8 cellular contexts compared by ENCODE assay signal in genomic region chr3:71416868-71417267, GRCh38.
A peak's percentile ranks its signal among the peaks of the same experiment; 100 is the strongest.
DNase-seq lines count a peak whose midpoint lies in the region; ATAC-seq and TF ChIP-seq lines count a peak whose summit lies in the region.

No MANE protein-coding gene starts in this region.

- peaks cover 80% of the 10 kb centered on the region for H3K79me2 ChIP-seq in GM23248 (ENCODE audit: insufficient read depth)

- H3K27ac ChIP-seq in endodermal cell (ENCODE audit: low read depth, low read length) (no peak overlapping the region), GM23248 (no peak overlapping the region)

- H3K9me3 Mint-ChIP-seq in activated T-cell treated with anti-CD3 and anti-CD28 coated beads, Interleukin-2, amount 50 U/mL, for 24 hours = no peaks in the 10 kb centered on the region
- H3K9me3 Mint-ChIP-seq in endodermal cell = no peaks in the 10 kb centered on the region
- H3K9me3 Mint-ChIP-seq in stimulated activated naive B cell treated with anti-CD40 and anti-IgM and Interleukin-4, amounts not matched to agents 10 μg/mL and 1 μg/mL and 100 μg/mL, for 72 hours = no peaks in the 10 kb centered on the region

- no peaks in the 10 kb centered on the region for H3K9me2 ChIP-seq in GM23248 (ENCODE audit: insufficient read depth)

- no peak overlapping the region for H2AFZ ChIP-seq in GM23248

- H4K20me1 ChIP-seq in GM23248 (ENCODE audit: insufficient read depth) = no peaks in the 10 kb centered on the region

- DNase-seq in activated T-cell treated with anti-CD3 and anti-CD28 coated beads, Interleukin-2, amount 50 U/mL, for 24 hours = no peak
- DNase-seq in activated T-cell treated with anti-CD3 and anti-CD28 coated beads, Interleukin-2, amount 50 U/mL, for 48 hours = no peak
- DNase-seq in RKO (ENCODE audit: low spot score) (peak; percentile 20), endodermal cell (peak; percentile 79), putamen (ENCODE audit: low spot score) (no peak), medulla oblongata (ENCODE audit: extremely low spot score) (no peak), GM23248 (no peak)
- DNase-seq in stimulated activated naive B cell treated with anti-CD40 and anti-IgM and Interleukin-4, amounts not matched to agents 10 μg/mL and 1 μg/mL and 100 μg/mL, for 72 hours = no peak

- no peaks in the 10 kb centered on the region for H3F3A ChIP-seq in GM23248 (ENCODE audit: insufficient read depth)

- peak overlapping the region; percentile 15 for H3K27ac Mint-ChIP-seq in activated T-cell treated with anti-CD3 and anti-CD28 coated beads, Interleukin-2, amount 50 U/mL, for 24 hours
- no peak overlapping the region for H3K27ac Mint-ChIP-seq in endodermal cell
- peak overlapping the region; percentile 14 for H3K27ac Mint-ChIP-seq in stimulated activated naive B cell treated with anti-CD40 and anti-IgM and Interleukin-4, amounts not matched to agents 10 μg/mL and 1 μg/mL and 100 μg/mL, for 72 hours

- H3K4me3 ChIP-seq in endodermal cell (ENCODE audit: low read length) = no peak overlapping the region
- no peak overlapping the region for H3K4me3 ChIP-seq in GM23248

- H3K36me3 Mint-ChIP-seq in activated T-cell treated with anti-CD3 and anti-CD28 coated beads, Interleukin-2, amount 50 U/mL, for 24 hours (ENCODE audit: low read depth) = no peaks in the 10 kb centered on the region
- H3K36me3 Mint-ChIP-seq in endodermal cell (ENCODE audit: low read depth) = no peaks in the 10 kb centered on the region
- peaks cover 0 to 3% of the 10 kb centered on the region in 2 donors for H3K36me3 Mint-ChIP-seq in stimulated activated naive B cell treated with anti-CD40 and anti-IgM and Interleukin-4, amounts not matched to agents 10 μg/mL and 1 μg/mL and 100 μg/mL, for 72 hours

- H3K36me3 ChIP-seq in endodermal cell (ENCODE audit: control insufficient read depth, insufficient read depth, low read length) (no peaks in the 10 kb centered on the region), GM23248 (ENCODE audit: low read depth) (no peaks in the 10 kb centered on the region)

- WGBS in endodermal cell (ENCODE audit: insufficient coverage in 1 of 2, insufficient read length in 1 of 2), 2 experiments = 78 to 82% methylated on average over 8 of the region's 8 CpGs
- WGBS in GM23248 (ENCODE audit: low coverage in 1 of 2, low lambda C conversion rate in 2 of 2, missing lambda C conversion rate in 2 of 2), 2 experiments = 95 to 96% methylated on average over 8 of the region's 8 CpGs

- peak; percentile 69 for TF ChIP-seq CTCF in endodermal cell (conservative IDR thresholded peaks at IDR 0.05)

- in situ Hi-C loops in GM23248 (cut with MboI) = no loop called here

- H3K4me1 ChIP-seq in endodermal cell (ENCODE audit: control insufficient read depth, insufficient read depth, low read length) = no peaks in the 10 kb centered on the region
- H3K4me1 ChIP-seq in GM23248 (ENCODE audit: insufficient read depth) = no peaks in the 10 kb centered on the region

- H3K9ac ChIP-seq in endodermal cell (ENCODE audit: extremely low read depth, low read length, poor library complexity, severe bottlenecking) = no peak overlapping the region
- H3K9ac ChIP-seq in GM23248 = no peak overlapping the region

- H3K9me3 ChIP-seq in endodermal cell (ENCODE audit: control insufficient read depth, low read length) = no peaks in the 10 kb centered on the region
- H3K9me3 ChIP-seq in GM23248 (ENCODE audit: low read depth) = no peaks in the 10 kb centered on the region

- no peaks in the 10 kb centered on the region for H3K27me3 Mint-ChIP-seq in activated T-cell treated with anti-CD3 and anti-CD28 coated beads, Interleukin-2, amount 50 U/mL, for 24 hours
- no peaks in the 10 kb centered on the region for H3K27me3 Mint-ChIP-seq in endodermal cell (ENCODE audit: insufficient read depth)
- H3K27me3 Mint-ChIP-seq in stimulated activated naive B cell treated with anti-CD40 and anti-IgM and Interleukin-4, amounts not matched to agents 10 μg/mL and 1 μg/mL and 100 μg/mL, for 72 hours = no peaks in the 10 kb centered on the region

- H3K27me3 ChIP-seq in endodermal cell (ENCODE audit: control insufficient read depth, insufficient read depth, low read length, poor library complexity, severe bottlenecking) = no peaks in the 10 kb centered on the region
- no peaks in the 10 kb centered on the region for H3K27me3 ChIP-seq in GM23248 (replicated peaks; ENCODE audit: insufficient read depth)

- H3K4me2 ChIP-seq in GM23248 (ENCODE audit: unreplicated experiment) = no peak overlapping the region

- H3K4me3 Mint-ChIP-seq in activated T-cell treated with anti-CD3 and anti-CD28 coated beads, Interleukin-2, amount 50 U/mL, for 24 hours = peak overlapping the region; percentile 40
- no peak overlapping the region for H3K4me3 Mint-ChIP-seq in endodermal cell
- H3K4me3 Mint-ChIP-seq in stimulated activated naive B cell treated with anti-CD40 and anti-IgM and Interleukin-4, amounts not matched to agents 10 μg/mL and 1 μg/mL and 100 μg/mL, for 72 hours = peak overlapping the region; percentile 2 to 3

- ATAC-seq in stimulated activated naive B cell treated with anti-CD40 and anti-IgM and Interleukin-4, amounts not matched to agents 10 μg/mL and 1 μg/mL and 100 μg/mL, for 72 hours (replicated peaks) = peak; percentile 25 to 26

- peaks cover 94% of the 10 kb centered on the region for H3K4me1 Mint-ChIP-seq in activated T-cell treated with anti-CD3 and anti-CD28 coated beads, Interleukin-2, amount 50 U/mL, for 24 hours (ENCODE audit: low read depth)
- peaks cover 19% of the 10 kb centered on the region for H3K4me1 Mint-ChIP-seq in endodermal cell
- H3K4me1 Mint-ChIP-seq in stimulated activated naive B cell treated with anti-CD40 and anti-IgM and Interleukin-4, amounts not matched to agents 10 μg/mL and 1 μg/mL and 100 μg/mL, for 72 hours = peaks cover 44 to 96% of the 10 kb centered on the region in 2 donors

Comparison
In these comparisons a context has a peak if more than half of its experiments do, and no peak if none do; other contexts are left out.
1. DNase-seq: peak in RKO (single experiment) and endodermal cell (single experiment); none in activated T-cell treated with anti-CD3 and anti-CD28 coated beads, Interleukin-2, amount 50 U/mL, for 24 hours (single experiment), activated T-cell treated with anti-CD3 and anti-CD28 coated beads, Interleukin-2, amount 50 U/mL, for 48 hours (0 of 2), stimulated activated naive B cell treated with anti-CD40 and anti-IgM and Interleukin-4, amounts not matched to agents 10 μg/mL and 1 μg/mL and 100 μg/mL, for 72 hours (single experiment), putamen (single experiment), medulla oblongata (single experiment) and GM23248 (single experiment).